In the genomic region with DNA sequence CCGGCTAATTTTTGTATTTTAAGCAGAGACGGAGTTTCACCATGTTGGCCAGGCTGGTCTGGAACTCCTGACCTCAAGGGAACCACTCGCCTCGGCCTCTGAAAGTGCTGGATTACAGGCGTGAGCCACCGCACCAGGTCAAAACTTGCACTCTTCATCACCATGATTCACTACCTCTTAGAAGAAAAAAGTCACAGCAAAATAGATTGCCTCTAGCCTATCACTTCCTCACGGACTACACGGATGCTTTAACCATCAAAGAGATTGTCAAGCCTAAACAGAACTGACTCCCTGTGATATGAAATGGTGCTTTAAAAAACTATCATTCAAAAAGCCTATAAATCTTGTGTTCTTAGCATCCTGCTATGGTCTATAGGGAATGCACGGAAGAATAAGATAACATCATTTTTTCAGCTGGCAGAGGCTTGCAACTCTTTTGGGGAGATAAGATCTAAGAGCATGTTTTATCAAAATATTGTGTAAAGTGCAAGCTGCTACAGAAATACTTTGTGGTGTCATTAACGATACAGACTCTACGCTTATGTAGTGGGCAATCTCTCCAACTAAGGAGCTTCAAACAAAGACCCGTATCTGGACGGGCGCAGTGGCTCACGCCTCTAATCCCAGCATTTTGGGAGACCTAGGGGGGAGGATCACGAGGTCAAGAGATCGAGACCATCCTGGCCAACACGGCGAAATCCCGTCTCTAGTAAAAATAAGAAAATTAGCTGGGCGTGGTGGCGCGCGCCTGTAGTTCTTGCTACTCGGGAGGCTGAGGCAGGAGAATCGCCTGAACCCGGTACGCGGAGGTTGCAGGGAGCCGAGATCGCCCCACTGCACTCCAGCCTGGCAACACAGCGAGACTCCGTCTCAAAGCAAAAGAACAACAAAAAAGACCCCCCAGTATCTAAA, we compare ENCODE assay signal across 8 cellular contexts. TPM values are rescaled to one million over a fixed set of nuclear protein-coding genes. Genes with fewer than 3 reads are reported as not detected.
DNase-seq lines count a peak whose midpoint lies in the region; ATAC-seq and TF ChIP-seq lines count a peak whose summit lies in the region.

No MANE protein-coding gene starts in this region.

- H3K4me1 Mint-ChIP-seq in mesothelial cell of epicardium: peaks cover 21% of the 10 kb centered on the region

- peak overlapping the region; percentile 98 for H2AFZ ChIP-seq in IMR-90 (replicated peaks; ENCODE audit: low read length, poor library complexity)

- H3K27me3 ChIP-seq in IMR-90 (ENCODE audit: control insufficient read depth, insufficient read depth, low read length) (no peaks in the 10 kb centered on the region), body of pancreas (no peaks in the 10 kb centered on the region)

- H3K14ac ChIP-seq in IMR-90 (replicated peaks; ENCODE audit: low read depth, low read length): peak overlapping the region; percentile 61

- H3K36me3 ChIP-seq in IMR-90 (ENCODE audit: control insufficient read depth, insufficient read depth, low read length) (peaks cover 7% of the 10 kb centered on the region), body of pancreas (replicated peaks in 1 of 2; ENCODE audit: insufficient read depth in 1 of 2, low read depth in 2 of 2) (peaks cover 0 to 1% of the 10 kb centered on the region in 2 donors)

- ATAC-seq in IMR-90 (ENCODE audit: low read depth): no peak
- ATAC-seq in body of pancreas: no peak
- no peak for ATAC-seq in HG03135 (IDR thresholded peaks at IDR 0.05; ENCODE audit: unreplicated experiment)
- no peak for ATAC-seq in HG03108 (IDR thresholded peaks at IDR 0.05; ENCODE audit: unreplicated experiment)

- intact Hi-C loops in IMR-90 (cut with micrococcal nuclease) (loop anchor here (5.0 kb wide), 1 partner anchor 187 kb away; no protein-coding TSS in a partner anchor), body of pancreas (cut with DNase I) (no loop called here)

- H3K36me3 Mint-ChIP-seq in mesothelial cell of epicardium: peaks cover 5% of the 10 kb centered on the region

- no peak overlapping the region for H2BK15ac ChIP-seq in IMR-90 (ENCODE audit: low read depth, low read length)

- TF ChIP-seq POLR2A in IMR-90 (IDR thresholded peaks at IDR 0.05; ENCODE audit: low read depth, low read length): no peak
- no peak for TF ChIP-seq POLR2A in body of pancreas (IDR thresholded peaks at IDR 0.05)

- dilution Hi-C loops in IMR-90 (cut with HindIII; ENCODE audit: low sequenced_read_pairs, unreplicated experiment): no loop called here

- H3K79me1 ChIP-seq in IMR-90 (ENCODE audit: low read depth in 1 of 2, low read length in 2 of 2): peaks cover 15 to 50% of the 10 kb centered on the region in 2 experiments; a peak in 3 of 4 replicates

- H4K91ac ChIP-seq in IMR-90 (ENCODE audit: insufficient read depth, low read depth, low read length): peak overlapping the region; percentile 9; the same call in 1 of the 2 replicates

- H3K23ac ChIP-seq in IMR-90 (ENCODE audit: low read depth, low read length): peak overlapping the region; percentile 54; the same call in 1 of the 2 replicates

- peak overlapping the region; percentile 98 for H3K27ac Mint-ChIP-seq in mesothelial cell of epicardium

- H3K4me3 Mint-ChIP-seq in mesothelial cell of epicardium: peak overlapping the region; percentile 98

- 0 out of 2 replicates have a peak overlapping the region, but pooled peaks have one; percentile 4 for H3K4ac ChIP-seq in IMR-90 (ENCODE audit: low read depth, low read length)

- no peak overlapping the region for H2BK5ac ChIP-seq in IMR-90 (ENCODE audit: low read depth, low read length, poor library complexity, severe bottlenecking)

- H3K4me1 ChIP-seq in IMR-90 (ENCODE audit: control insufficient read depth, insufficient read depth, low read length): peaks cover 5% of the 10 kb centered on the region; the same call in 1 of the 2 replicates
- peaks cover 37% of the 10 kb centered on the region for H3K4me1 ChIP-seq in body of pancreas

- peak overlapping the region; percentile 99 for H3K4me2 ChIP-seq in IMR-90 (ENCODE audit: low read depth, low read length)

- H2BK20ac ChIP-seq in IMR-90 (ENCODE audit: low read depth, low read length): no peak overlapping the region

- H3K9me1 ChIP-seq in IMR-90 (ENCODE audit: insufficient read depth, low read length): no peaks in the 10 kb centered on the region; the same call in 1 of the 2 replicates

- H3K9me3 ChIP-seq in IMR-90 (ENCODE audit: control insufficient read depth, insufficient read depth, low read length): no peaks in the 10 kb centered on the region
- H3K9me3 ChIP-seq in body of pancreas: no peaks in the 10 kb centered on the region

- H3K27me3 Mint-ChIP-seq in mesothelial cell of epicardium (ENCODE audit: low read depth): no peaks in the 10 kb centered on the region

- H3K4me3 ChIP-seq in AG04449 (ENCODE audit: low read depth, low read length) (peak overlapping the region; percentile 92), IMR-90 (ENCODE audit: insufficient read depth, low read depth, low read length) (peak overlapping the region; percentile 81), body of pancreas (peak overlapping the region; percentile 80 to 100)

- in situ Hi-C loops in IMR-90 (cut with MboI; ENCODE audit: low sequenced_read_pairs): no loop called here

- DNase-seq in AG04449 (ENCODE audit: low read depth, low spot score) (no peak), IMR-90 (no peak), body of pancreas (no peak), mesothelial cell of epicardium (ENCODE audit: low spot score in 2 of 2, unreplicated experiment in 2 of 2) (no peak), GM20000 (ENCODE audit: low spot score) (no peak)
- DNase-seq in stimulated activated CD8-positive, alpha-beta memory T cell treated with anti-CD3 and anti-CD28 coated beads, Interleukin-4, amount 100 ng/mL, for 48 hours: no peak

- peak overlapping the region; percentile 75 for H3K9ac ChIP-seq in IMR-90 (ENCODE audit: low read depth, low read length)

- H2AK5ac ChIP-seq in IMR-90 (ENCODE audit: low read depth, low read length): peak overlapping the region; percentile 66; the same call in 1 of the 2 replicates

- no peaks in the 10 kb centered on the region for H3K9me3 Mint-ChIP-seq in mesothelial cell of epicardium

- peak overlapping the region; percentile 18 to 79; a peak in 2 of 4 replicates for H4K8ac ChIP-seq in IMR-90 (ENCODE audit: low read depth in 2 of 2, low read length in 2 of 2)

- no peak overlapping the region for H3K18ac ChIP-seq in IMR-90 (ENCODE audit: low read depth, low read length)

- TF ChIP-seq CTCF in AG04449 (IDR thresholded peaks at IDR 0.05; ENCODE audit: insufficient read depth, low read length, missing control alignments): no peak
- no peak for TF ChIP-seq CTCF in IMR-90 (conservative IDR thresholded peaks at IDR 0.05; ENCODE audit: low read depth, low read length)
- TF ChIP-seq CTCF in body of pancreas (IDR thresholded peaks at IDR 0.05): no peak
- no peak for TF ChIP-seq CTCF in mesothelial cell of epicardium (IDR thresholded peaks at IDR 0.05; ENCODE audit: unreplicated experiment)
- TF ChIP-seq CTCF in GM20000 (IDR thresholded peaks at IDR 0.05; ENCODE audit: extremely low read depth, missing control alignments): no peak

- TF ChIP-seq RAD21 in IMR-90 (IDR thresholded peaks at IDR 0.05; ENCODE audit: low read length): no peak

- peak overlapping the region; percentile 89 for H2AK9ac ChIP-seq in IMR-90 (replicated peaks; ENCODE audit: low read depth, low read length, poor library complexity)

- CTCF ChIA-PET in AG04449 (lab: Yijun Ruan, JAX): interaction anchor here (1.3 to 2.6 kb wide), 4 partner anchors 60 to 158 kb away, joined by 3 to 8 read pairs (median 5); no protein-coding TSS in a partner anchor
- CTCF ChIA-PET in IMR-90 (lab: Yijun Ruan, JAX): no interaction called here

- H4K20me1 ChIP-seq in IMR-90 (ENCODE audit: insufficient read depth, low read length): no peaks in the 10 kb centered on the region

- H3K27ac ChIP-seq in IMR-90 (ENCODE audit: insufficient read depth, low read length) (peak overlapping the region; percentile 41), body of pancreas (peak overlapping the region in 3 of 4 donors; percentile 93 to 96 (median 93))

- peak overlapping the region; percentile 65 for H3K56ac ChIP-seq in IMR-90 (ENCODE audit: extremely low read depth, insufficient read depth, low read length)

- H2BK120ac ChIP-seq in IMR-90 (ENCODE audit: low read depth, low read length): no peak overlapping the region

- TSS peak; percentile 45 for BruUV-seq in IMR-90 (replicated peaks; lab: Mats Ljungman, UMichigan)

- peak overlapping the region; percentile 75; the same call in 1 of the 2 replicates for H4K5ac ChIP-seq in IMR-90 (ENCODE audit: low read depth, low read length)

- 77% methylated on average over 8 of the region's 33 CpGs; no CpG with 5 or more reads in 1 of the 2 experiments for WGBS in IMR-90 (ENCODE audit: extremely low coverage in 2 of 2, insufficient read length in 1 of 2), 2 experiments
- 23 to 41% methylated on average over 21 to 33 of the region's 33 CpGs for WGBS in body of pancreas, 2 donors

- POLR2A ChIA-PET in AG04449 (lab: Yijun Ruan, JAX) (interaction anchor here (1.1 to 2.7 kb wide), 3 partner anchors 9 to 67 kb away, joined by 3 to 9 read pairs (median 4); no protein-coding TSS in a partner anchor), IMR-90 (lab: Charles Lee; ENCODE audit: unreplicated experiment) (interaction anchor here (0.6 to 0.7 kb wide), 2 partner anchors 15 to 1426 kb away, joined by 3 to 15 read pairs; no protein-coding TSS in a partner anchor)

TF ChIP-seq in IMR-90, 13 proteins besides CTCF, POLR2A, EP300 and RAD21 (continues in another document):
- TF ChIP-seq MXI1 (IDR thresholded peaks at IDR 0.05; ENCODE audit: borderline replicate concordance, low read depth, low read length): no peak
- TF ChIP-seq FOS (IDR thresholded peaks at IDR 0.05; ENCODE audit: low read depth, low read length): no peak
- no peak for TF ChIP-seq RCOR1 (IDR thresholded peaks at IDR 0.05; ENCODE audit: insufficient replicate concordance, low read length)
- no peak for TF ChIP-seq CHD1 (IDR thresholded peaks at IDR 0.05; ENCODE audit: low read depth, low read length)

RNA-seq across cellular contexts. Expression of gene TFB2M, which starts 1.0 kb away (rescaled TPM):
- total RNA-seq in IMR-90 (2012; rRNA removed) (13.3 and 22.8 TPM in 2 replicates), body of pancreas (1 to 10 TPM; 2.3 to 8.3 TPM), mesothelial cell of epicardium (12.1 to 12.7 TPM (median 12.7 TPM) in 3 replicates)
- polyA plus RNA-seq in IMR-90 (2012; rRNA removed): 13.7 and 15.7 TPM in 2 replicates
- 5.1 and 6.2 TPM in 2 replicates for polyA plus RNA-seq in IMR-90 (2012; cell fraction: cytosol; rRNA removed)
- polyA plus RNA-seq in IMR-90 (2012; cell fraction: nucleus; rRNA removed; ENCODE audit: low replicate concordance): 4.6 and 8.7 TPM in 2 replicates

RNA-seq across cellular contexts. Expression of gene CNST, which starts 1.2 kb away (rescaled TPM):
- total RNA-seq in IMR-90 (2012; rRNA removed) (25.5 and 32.8 TPM in 2 replicates), body of pancreas (10 to 100 TPM; 10.9 to 12.2 TPM), mesothelial cell of epicardium (18.0 to 21.1 TPM (median 21.0 TPM) in 3 replicates)
- 14.6 and 15.4 TPM in 2 replicates for polyA plus RNA-seq in IMR-90 (2012; rRNA removed)
- polyA plus RNA-seq in IMR-90 (2012; cell fraction: cytosol; rRNA removed): 5.6 and 7.6 TPM in 2 replicates
- polyA plus RNA-seq in IMR-90 (2012; cell fraction: nucleus; rRNA removed; ENCODE audit: low replicate concordance): 8.0 and 21.3 TPM in 2 replicates

RNA-seq across cellular contexts. Expression of gene SMYD3, which starts 58.0 kb away (rescaled TPM):
- 32.5 and 37.6 TPM in 2 replicates for total RNA-seq in IMR-90 (2012; rRNA removed)
- 25.5 and 26.5 TPM in 2 replicates for polyA plus RNA-seq in IMR-90 (2012; rRNA removed)
- 17.3 and 24.6 TPM in 2 replicates for polyA plus RNA-seq in IMR-90 (2012; cell fraction: cytosol; rRNA removed)
- polyA plus RNA-seq in IMR-90 (2012; cell fraction: nucleus; rRNA removed; ENCODE audit: low replicate concordance): 9.0 and 16.0 TPM in 2 replicates
- 10 to 100 TPM; 13.5 to 20.8 TPM for total RNA-seq in body of pancreas
- 33.1 to 37.3 TPM (median 34.9 TPM) in 3 replicates for total RNA-seq in mesothelial cell of epicardium
